17 cellular contexts compared by ENCODE assay signal in genomic region chr14:75409425-75410205, GRCh38. TPM values are rescaled to one million over a fixed set of nuclear protein-coding genes. Genes with fewer than 3 reads are reported as not detected.
DNase-seq lines count a peak whose midpoint lies in the region; TF ChIP-seq lines count a peak whose summit lies in the region.
"Had no signal": no experiment of that assay in that cellular context is flagged by ENCODE, and none has a peak within 500 bp of the region (broad histone marks: within the 10 kb centered on the region; RNA-seq: fewer than 3 reads in every experiment).

No MANE protein-coding gene starts in this region.

- 76 to 79% (median 79%) methylated on average over 10 of the region's 10 CpGs for WGBS in adrenal gland, 4 donors
- 87 to 92% methylated on average over 10 of the region's 10 CpGs for WGBS in testis, 2 donors
- 90 to 93% methylated on average over 9 to 10 of the region's 10 CpGs for WGBS in esophagus squamous epithelium, 2 donors

- H3K4me3 ChIP-seq in left ventricle myocardium inferior (no peak overlapping the region), adrenal gland (no peak overlapping the region), testis (no peak overlapping the region), esophagus squamous epithelium (no peak overlapping the region)
- H3K4me3 ChIP-seq: colonic mucosa, mucosa of descending colon, SK-N-MC had no signal

- DNase-seq in left ventricle myocardium inferior (no peak), cardiac septum (ENCODE audit: low spot score) (no peak), adrenal gland (peak; percentile 55 to 84 (median 73)), myocyte (ENCODE audit: low read depth) (peak; percentile 86), testis (peak; percentile 64), GM20000 (ENCODE audit: low spot score) (no peak), esophagus squamous epithelium (lab: John Stamatoyannopoulos, UW) (no peak)
- DNase-seq in activated CD4-positive, alpha-beta T cell treated with anti-CD3 and anti-CD28 coated beads for 4 hours, result no peak
- DNase-seq: ACHN; activated CD4-positive, alpha-beta T cell treated with anti-CD3 and anti-CD28 coated beads, Interleukin-2, amount 10 ng/mL, durations not matched to agents 24 days and 14 days; activated T-cell treated with anti-CD3 and anti-CD28 coated beads, Interleukin-2, amount 50 U/mL, for 4 hours; colonic mucosa; mucosa of descending colon; NCI-H526 treated with DMSO at 0.1 percent for 48 hours; stimulated activated naive B cell treated with anti-CD40 and anti-IgM and Interleukin-4, amounts not matched to agents 10 μg/mL and 1 μg/mL and 100 μg/mL, for 72 hours; T-helper 2 cell had no signal

- peaks cover 6% of the 10 kb centered on the region for H3K9me3 ChIP-seq in left ventricle myocardium inferior (replicated peaks)
- H3K9me3 ChIP-seq in adrenal gland (replicated peaks in 1 of 3), result no peaks in the 10 kb centered on the region
- H3K9me3 ChIP-seq in testis, result no peaks in the 10 kb centered on the region
- no peaks in the 10 kb centered on the region for H3K9me3 ChIP-seq in esophagus squamous epithelium
- H3K9me3 ChIP-seq: colonic mucosa, mucosa of descending colon had no signal

- H3K36me3 ChIP-seq in left ventricle myocardium inferior (no peaks in the 10 kb centered on the region), adrenal gland (replicated peaks in 1 of 2) (no peaks in the 10 kb centered on the region), testis (ENCODE audit: low read depth, missing control alignments) (no peaks in the 10 kb centered on the region), esophagus squamous epithelium (no peaks in the 10 kb centered on the region)
- H3K36me3 ChIP-seq: colonic mucosa had no signal

- TF ChIP-seq POLR2A in adrenal gland (IDR thresholded peaks at IDR 0.05), result no peak
- no peak for TF ChIP-seq POLR2A in testis (IDR thresholded peaks at IDR 0.05)
- TF ChIP-seq POLR2A in esophagus squamous epithelium (IDR thresholded peaks at IDR 0.05), result no peak

- H3K4me1 ChIP-seq in left ventricle myocardium inferior (peaks cover 20% of the 10 kb centered on the region), adrenal gland (replicated peaks in 1 of 2) (peaks cover 0 to 15% of the 10 kb centered on the region in 2 donors), testis (no peaks in the 10 kb centered on the region), esophagus squamous epithelium (peaks cover 0 to 14% (median 0%) of the 10 kb centered on the region in 3 donors)
- H3K4me1 ChIP-seq: colonic mucosa had no signal

- TF ChIP-seq CTCF in left ventricle myocardium inferior (IDR thresholded peaks at IDR 0.05; ENCODE audit: borderline replicate concordance) (no peak), adrenal gland (IDR thresholded peaks at IDR 0.05) (peak in 1 of 6 experiments; percentile 24), testis (IDR thresholded peaks at IDR 0.05) (no peak), GM20000 (IDR thresholded peaks at IDR 0.05; ENCODE audit: extremely low read depth, missing control alignments) (no peak), esophagus squamous epithelium (IDR thresholded peaks at IDR 0.05) (no peak)

- intact Hi-C loops in left ventricle myocardium inferior (cut with micrococcal nuclease) (no loop called here), cardiac septum (cut with DNase I) (no loop called here), adrenal gland (cut with DNase I) (no loop called here), testis (cut with DNase I; ENCODE audit: low total_unique reads) (no loop called here), esophagus squamous epithelium (cut with DNase I) (no loop called here)

- H3K27ac ChIP-seq in left ventricle myocardium inferior (replicated peaks), result peak overlapping the region; percentile 58
- no peak overlapping the region for H3K27ac ChIP-seq in adrenal gland
- no peak overlapping the region for H3K27ac ChIP-seq in testis
- H3K27ac ChIP-seq in esophagus squamous epithelium, result no peak overlapping the region
- H3K27ac ChIP-seq: colonic mucosa, SK-N-MC had no signal

- H3K27me3 ChIP-seq in left ventricle myocardium inferior (ENCODE audit: low read depth), result no peaks in the 10 kb centered on the region
- no peaks in the 10 kb centered on the region for H3K27me3 ChIP-seq in adrenal gland
- no peaks in the 10 kb centered on the region for H3K27me3 ChIP-seq in testis
- no peaks in the 10 kb centered on the region for H3K27me3 ChIP-seq in esophagus squamous epithelium
- H3K27me3 ChIP-seq: colonic mucosa had no signal

RNA-seq across cellular contexts. Expression of gene JDP2, which starts 18.2 kb away (rescaled TPM):
- 21.9 TPM for total RNA-seq in left ventricle myocardium inferior
- total RNA-seq in cardiac septum, result 13.4 TPM
- total RNA-seq in adrenal gland, result 10 to 100 TPM; 22.0 to 59.8 (median 34.5) TPM
- 10 to 100 TPM; 11.6 to 32.6 (median 12.4) TPM for polyA plus RNA-seq in adrenal gland
- total RNA-seq in myocyte, result 44.4 and 61.9 TPM in 2 replicates
- polyA plus RNA-seq in myocyte (2012), result 108 TPM
- 10 to 100 TPM; 10.7 to 19.0 TPM for total RNA-seq in testis
- polyA plus RNA-seq in testis (ENCODE audit: insufficient read depth, low read depth, low replicate concordance), result 14.0 TPM
- 10 to 100 TPM; 20.9 to 41.8 (median 36.9) TPM for total RNA-seq in esophagus squamous epithelium

Comparison
In these comparisons a context has a peak if more than half of its experiments do, and no peak if none do; other contexts are left out.
1. DNase-seq: peak in adrenal gland (7 of 7), myocyte (single experiment) and testis (single experiment); none in left ventricle myocardium inferior (single experiment), cardiac septum (single experiment), GM20000 (single experiment), esophagus squamous epithelium (single experiment) and activated CD4-positive, alpha-beta T cell treated with anti-CD3 and anti-CD28 coated beads for 4 hours (0 of 2).